Comparison of ENCODE assay signal across 16 cellular contexts in genomic region chr1:101005871-101006270, GRCh38. TPM values are rescaled to one million over a fixed set of nuclear protein-coding genes. Genes with fewer than 3 reads are reported as not detected.
DNase-seq lines count a peak whose midpoint lies in the region; ATAC-seq and TF ChIP-seq lines count a peak whose summit lies in the region.
"Had no signal": no experiment of that assay in that cellular context is flagged by ENCODE, and none has a peak within 500 bp of the region (broad histone marks: within the 10 kb centered on the region; RNA-seq: fewer than 3 reads in every experiment).

No MANE protein-coding gene starts in this region.

- peaks cover 35% of the 10 kb centered on the region for H3K4me1 Mint-ChIP-seq in activated CD4-positive, alpha-beta T cell treated with anti-CD3 and anti-CD28 coated beads, Interleukin-2, amount 10 ng/mL, durations not matched to agents 24 days and 14 days
- peaks cover 60% of the 10 kb centered on the region for H3K4me1 Mint-ChIP-seq in CD8-positive, alpha-beta T cell (ENCODE audit: low read depth)
- peaks cover 73% of the 10 kb centered on the region for H3K4me1 Mint-ChIP-seq in activated naive CD4-positive, alpha-beta T cell treated with anti-CD3 and anti-CD28 coated beads, Interleukin-2, amount 10 ng/mL, durations not matched to agents 7 days and 5 days
- H3K4me1 Mint-ChIP-seq in memory B cell = peaks cover 24% of the 10 kb centered on the region

- no peaks in the 10 kb centered on the region for H3K27me3 ChIP-seq in CD8-positive, alpha-beta T cell (ENCODE audit: insufficient read depth, low read length)
- H3K27me3 ChIP-seq in ovary = no peaks in the 10 kb centered on the region
- H3K27me3 ChIP-seq: adrenal gland, vagina had no signal

- WGBS in ovary, 3 donors = 89 to 95% (median 94%) methylated on average over 4 of the region's 4 CpGs

- H3K27me3 Mint-ChIP-seq in activated CD4-positive, alpha-beta T cell treated with anti-CD3 and anti-CD28 coated beads, Interleukin-2, amount 10 ng/mL, durations not matched to agents 24 days and 14 days = no peaks in the 10 kb centered on the region
- H3K27me3 Mint-ChIP-seq in CD8-positive, alpha-beta T cell (ENCODE audit: low read depth) = no peaks in the 10 kb centered on the region
- no peaks in the 10 kb centered on the region for H3K27me3 Mint-ChIP-seq in activated naive CD4-positive, alpha-beta T cell treated with anti-CD3 and anti-CD28 coated beads, Interleukin-2, amount 10 ng/mL, durations not matched to agents 7 days and 5 days
- no peaks in the 10 kb centered on the region for H3K27me3 Mint-ChIP-seq in memory B cell

- no peak for TF ChIP-seq EP300 in ovary (IDR thresholded peaks at IDR 0.05)

- no peaks in the 10 kb centered on the region for H3K36me3 ChIP-seq in CD8-positive, alpha-beta T cell (ENCODE audit: insufficient read depth, low read length)
- H3K36me3 ChIP-seq in ovary = no peaks in the 10 kb centered on the region
- H3K36me3 ChIP-seq: vagina had no signal

- TF ChIP-seq POLR2A in ovary (IDR thresholded peaks at IDR 0.05) = no peak

- H3K9me3 ChIP-seq in CD8-positive, alpha-beta T cell (ENCODE audit: low read length) = no peaks in the 10 kb centered on the region
- no peaks in the 10 kb centered on the region for H3K9me3 ChIP-seq in ovary
- H3K9me3 ChIP-seq: adrenal gland, left ventricle myocardium inferior, vagina had no signal

- peak; percentile 33 for ATAC-seq in CD8-positive, alpha-beta T cell
- peak; percentile 35 for ATAC-seq in memory B cell (ENCODE audit: low read depth)

- TF ChIP-seq CTCF in CD8-positive, alpha-beta T cell (IDR thresholded peaks at IDR 0.05) = no peak
- TF ChIP-seq CTCF in ovary (IDR thresholded peaks at IDR 0.05) = no peak

- intact Hi-C loops in activated CD4-positive, alpha-beta T cell treated with anti-CD3 and anti-CD28 coated beads, Interleukin-2, amount 10 ng/mL, durations not matched to agents 24 days and 14 days (cut with micrococcal nuclease) = loop anchor here (1.0 to 5.0 kb wide), 7 partner anchors 65 to 285 kb away; partner anchors contain the start of gene S1PR1
- intact Hi-C loops in CD8-positive, alpha-beta T cell (cut with DNase I, micrococcal nuclease) = loop anchor here in 1 of 2 experiments (2.0 kb wide), 1 partner anchor 19 kb away; the partner anchor contains the start of gene DPH5
- intact Hi-C loops in ovary (cut with DNase I) = no loop called here

- no peak overlapping the region for H3K4me3 Mint-ChIP-seq in activated CD4-positive, alpha-beta T cell treated with anti-CD3 and anti-CD28 coated beads, Interleukin-2, amount 10 ng/mL, durations not matched to agents 24 days and 14 days
- no peak overlapping the region for H3K4me3 Mint-ChIP-seq in CD8-positive, alpha-beta T cell
- H3K4me3 Mint-ChIP-seq in activated naive CD4-positive, alpha-beta T cell treated with anti-CD3 and anti-CD28 coated beads, Interleukin-2, amount 10 ng/mL, durations not matched to agents 7 days and 5 days = no peak overlapping the region
- H3K4me3 Mint-ChIP-seq in memory B cell = no peak overlapping the region

- H3K27ac ChIP-seq in CD8-positive, alpha-beta T cell (ENCODE audit: low read depth, low read length) = no peak overlapping the region
- H3K27ac ChIP-seq in ovary = no peak overlapping the region
- H3K27ac ChIP-seq: adrenal gland, left ventricle myocardium inferior, PC-9, SK-N-MC, vagina had no signal

- peaks cover 10% of the 10 kb centered on the region for H3K9me3 Mint-ChIP-seq in activated CD4-positive, alpha-beta T cell treated with anti-CD3 and anti-CD28 coated beads, Interleukin-2, amount 10 ng/mL, durations not matched to agents 24 days and 14 days
- H3K9me3 Mint-ChIP-seq in CD8-positive, alpha-beta T cell = no peaks in the 10 kb centered on the region
- peaks cover 8% of the 10 kb centered on the region for H3K9me3 Mint-ChIP-seq in activated naive CD4-positive, alpha-beta T cell treated with anti-CD3 and anti-CD28 coated beads, Interleukin-2, amount 10 ng/mL, durations not matched to agents 7 days and 5 days
- peaks cover 7% of the 10 kb centered on the region for H3K9me3 Mint-ChIP-seq in memory B cell

- POLR2A ChIA-PET in CD8-positive, alpha-beta T cell (lab: Charles Lee) = no interaction called here

- H3K36me3 Mint-ChIP-seq in activated CD4-positive, alpha-beta T cell treated with anti-CD3 and anti-CD28 coated beads, Interleukin-2, amount 10 ng/mL, durations not matched to agents 24 days and 14 days (ENCODE audit: low read depth) = peaks cover 51% of the 10 kb centered on the region
- peaks cover 39% of the 10 kb centered on the region for H3K36me3 Mint-ChIP-seq in CD8-positive, alpha-beta T cell
- H3K36me3 Mint-ChIP-seq in activated naive CD4-positive, alpha-beta T cell treated with anti-CD3 and anti-CD28 coated beads, Interleukin-2, amount 10 ng/mL, durations not matched to agents 7 days and 5 days = peaks cover 60% of the 10 kb centered on the region
- H3K36me3 Mint-ChIP-seq in memory B cell = peaks cover 27% of the 10 kb centered on the region

- CTCF ChIA-PET in CD8-positive, alpha-beta T cell (lab: Charles Lee) = interaction anchor here (0.8 kb wide), 1 partner anchor 283 kb away, joined by 4 read pairs; no protein-coding TSS in a partner anchor
- CTCF ChIA-PET in activated naive CD4-positive, alpha-beta T cell treated with anti-CD3 and anti-CD28 coated beads, Interleukin-2, amount 10 ng/mL, durations not matched to agents 7 days and 5 days (lab: Charles Lee) = no interaction called here

- peak; percentile 6 for DNase-seq in activated CD4-positive, alpha-beta T cell treated with anti-CD3 and anti-CD28 coated beads, Interleukin-2, amount 50 U/mL, for 1 hour
- no peak for DNase-seq in activated CD4-positive, alpha-beta T cell treated with anti-CD3 and anti-CD28 coated beads, Interleukin-2, amount 10 ng/mL, durations not matched to agents 24 days and 14 days
- DNase-seq in CD8-positive, alpha-beta T cell = peak in 1 of 7 experiments; percentile 18
- DNase-seq in activated naive CD4-positive, alpha-beta T cell treated with anti-CD3 and anti-CD28 coated beads, Interleukin-2, amount 10 ng/mL, durations not matched to agents 7 days and 5 days = no peak
- DNase-seq in memory B cell (ENCODE audit: low spot score in 2 of 2) (no peak), activated gamma-delta T cell treated with Interleukin-2 at 50 U/mL for 16 hours (no peak), ecto neural progenitor cell (ENCODE audit: low spot score) (no peak), ovary (no peak)
- DNase-seq: adrenal gland, left ventricle myocardium inferior, NCI-H1105 treated with DMSO at 0.1 percent for 48 hours, NCI-H748 treated with DMSO at 0.1 percent for 48 hours, PC-9, small intestine had no signal

- H3K4me1 ChIP-seq in CD8-positive, alpha-beta T cell (ENCODE audit: insufficient read depth, low read length) = peaks cover 41% of the 10 kb centered on the region
- H3K4me1 ChIP-seq in ovary (ENCODE audit: insufficient read depth) = no peaks in the 10 kb centered on the region
- H3K4me1 ChIP-seq: vagina had no signal

- no peak overlapping the region for H3K4me3 ChIP-seq in CD8-positive, alpha-beta T cell (ENCODE audit: low read depth, low read length)
- no peak overlapping the region for H3K4me3 ChIP-seq in ovary
- H3K4me3 ChIP-seq: adrenal gland, left ventricle myocardium inferior, PC-9, SK-N-MC, vagina had no signal

- H3K27ac Mint-ChIP-seq in activated CD4-positive, alpha-beta T cell treated with anti-CD3 and anti-CD28 coated beads, Interleukin-2, amount 10 ng/mL, durations not matched to agents 24 days and 14 days = no peak overlapping the region
- peak overlapping the region; percentile 3 for H3K27ac Mint-ChIP-seq in CD8-positive, alpha-beta T cell
- H3K27ac Mint-ChIP-seq in activated naive CD4-positive, alpha-beta T cell treated with anti-CD3 and anti-CD28 coated beads, Interleukin-2, amount 10 ng/mL, durations not matched to agents 7 days and 5 days = peak overlapping the region; percentile 57
- H3K27ac Mint-ChIP-seq in memory B cell = peak overlapping the region; percentile 20

RNA-seq across cellular contexts. Expression of gene DPH5, which starts 19.7 kb away (rescaled TPM):
- total RNA-seq in activated CD4-positive, alpha-beta T cell treated with anti-CD3 and anti-CD28 coated beads, Interleukin-2, amount 10 ng/mL, durations not matched to agents 24 days and 14 days = 37.5 and 41.0 TPM in 2 replicates
- 10 to 100 TPM; 32.1 to 40.7 TPM for total RNA-seq in CD8-positive, alpha-beta T cell
- total RNA-seq in ovary = 10 to 100 TPM; 24.0 to 68.8 (median 44.7) TPM
- polyA plus RNA-seq in ovary = 10 to 100 TPM; 55.8 to 77.2 TPM
